Comparison of ENCODE assay signal across 8 cellular contexts in the genomic region with DNA sequence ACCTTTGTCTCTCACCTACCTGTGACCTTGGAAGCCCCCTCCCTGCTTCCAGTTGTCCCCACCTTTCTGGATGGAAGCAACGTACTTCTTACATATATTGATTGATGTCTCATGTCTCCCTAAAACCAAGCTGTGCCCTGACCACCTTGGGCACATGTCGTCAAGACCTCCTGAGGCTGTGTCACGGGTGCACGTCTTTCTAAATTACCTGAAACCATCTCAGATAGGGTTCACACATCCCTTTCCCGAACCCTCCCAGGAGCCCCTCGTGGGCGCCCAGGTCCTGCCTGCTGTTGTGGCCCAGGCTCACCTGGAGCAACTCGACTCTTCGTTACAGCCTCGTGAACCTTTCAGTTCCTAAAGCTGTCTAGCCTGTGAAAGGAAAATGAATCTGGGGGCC. TPM values are rescaled to one million over a fixed set of nuclear protein-coding genes. Genes with fewer than 3 reads are reported as not detected.
DNase-seq lines count a peak whose midpoint lies in the region; ATAC-seq, FAIRE-seq and TF ChIP-seq lines count a peak whose summit lies in the region.
"Not testable (repeated sequence)": the region's sequence is repeated elsewhere in the genome, so short reads cannot be mapped to it uniquely, and the experiment has no call there.

No MANE protein-coding gene starts in this region.

- H3K27me3 Mint-ChIP-seq in activated CD8-positive, alpha-beta T cell treated with anti-CD3 and anti-CD28 coated beads, Interleukin-2, amount 10 ng/mL, durations not matched to agents 7 days and 5 days (ENCODE audit: low read depth); brain; neural progenitor cell (ENCODE audit: insufficient read depth, low read depth); stimulated activated naive CD8-positive, alpha-beta T cell treated with anti-CD3 and anti-CD28 coated beads, Interleukin-15, amount 100 ng/mL, for 72 hours: not testable (repeated sequence)

- not testable (repeated sequence) for H3K9me3 Mint-ChIP-seq in activated CD8-positive, alpha-beta T cell treated with anti-CD3 and anti-CD28 coated beads, Interleukin-2, amount 10 ng/mL, durations not matched to agents 7 days and 5 days (ENCODE audit: insufficient read depth); brain; neural progenitor cell; stimulated activated naive CD8-positive, alpha-beta T cell treated with anti-CD3 and anti-CD28 coated beads, Interleukin-15, amount 100 ng/mL, for 72 hours

- peak; percentile 13 for FAIRE-seq in GM12891 (lab: Jason Lieb, UNC)

- not testable (repeated sequence) for H3K4me1 ChIP-seq in OCI-LY3 (ENCODE audit: low read length); right cardiac atrium (ENCODE audit: control insufficient read depth, insufficient read depth, low read length); neural progenitor cell

- H3K4me3 ChIP-seq in AG04450 (ENCODE audit: low read depth, low read length), result peak overlapping the region; percentile 22
- peak overlapping the region; percentile 56; the same call in 1 of the 2 replicates for H3K4me3 ChIP-seq in OCI-LY3 (ENCODE audit: low read length)
- H3K4me3 ChIP-seq in right cardiac atrium (ENCODE audit: low read length); neural progenitor cell: not testable (repeated sequence)

- not testable (repeated sequence) for H3K36me3 ChIP-seq in OCI-LY3 (replicated peaks; ENCODE audit: low read depth, low read length); neural progenitor cell

- peak overlapping the region; percentile 31 for H3K4me3 Mint-ChIP-seq in activated CD8-positive, alpha-beta T cell treated with anti-CD3 and anti-CD28 coated beads, Interleukin-2, amount 10 ng/mL, durations not matched to agents 7 days and 5 days
- peak overlapping the region; percentile 44 to 76 (median 58) for H3K4me3 Mint-ChIP-seq in brain
- peak overlapping the region; percentile 27 for H3K4me3 Mint-ChIP-seq in neural progenitor cell
- H3K4me3 Mint-ChIP-seq in stimulated activated naive CD8-positive, alpha-beta T cell treated with anti-CD3 and anti-CD28 coated beads, Interleukin-15, amount 100 ng/mL, for 72 hours, result peak overlapping the region; percentile 54 to 86

- CTCF ChIA-PET in AG04450 (lab: Charles Lee); activated CD8-positive, alpha-beta T cell treated with anti-CD3 and anti-CD28 coated beads, Interleukin-2, amount 10 ng/mL, durations not matched to agents 7 days and 5 days (lab: Charles Lee): not testable (repeated sequence)

- TF ChIP-seq CTCF in AG04450 (IDR thresholded peaks at IDR 0.05; ENCODE audit: low read depth, low read length); OCI-LY3 (IDR thresholded peaks at IDR 0.05; ENCODE audit: low read depth, low read length); brain (conservative IDR thresholded peaks at IDR 0.05); neural progenitor cell (IDR thresholded peaks at IDR 0.05): not testable (repeated sequence)

- DNase-seq in AG04450 (ENCODE audit: low read depth, low spot score); GM12891 (ENCODE audit: insufficient read length, low spot score); activated CD8-positive, alpha-beta T cell treated with anti-CD3 and anti-CD28 coated beads, Interleukin-2, amount 10 ng/mL, durations not matched to agents 7 days and 5 days; neural progenitor cell (ENCODE audit: low spot score); stimulated activated naive CD8-positive, alpha-beta T cell treated with anti-CD3 and anti-CD28 coated beads, Interleukin-15, amount 100 ng/mL, for 72 hours: not testable (repeated sequence)
- peak in 2 of 3 donors; percentile 36 to 53 for DNase-seq in right cardiac atrium

- H3K27me3 ChIP-seq in AG04450 (ENCODE audit: control insufficient read depth, insufficient read depth, low read length); OCI-LY3 (ENCODE audit: low read depth, low read length); right cardiac atrium (ENCODE audit: control insufficient read depth, insufficient read depth); neural progenitor cell: not testable (repeated sequence)

- not testable (repeated sequence) for H3K9me3 ChIP-seq in AG04450 (ENCODE audit: control insufficient read depth, insufficient read depth, low read length); OCI-LY3 (ENCODE audit: insufficient read depth, low read length); right cardiac atrium (ENCODE audit: control insufficient read depth, low read length); neural progenitor cell (ENCODE audit: low read depth)

- H3K4me2 ChIP-seq in OCI-LY3 (ENCODE audit: low read length), result peak overlapping the region; percentile 67
- not testable (repeated sequence) for H3K4me2 ChIP-seq in neural progenitor cell

- TF ChIP-seq POLR2A in GM12891 (IDR thresholded peaks at IDR 0.05; ENCODE audit: low read depth, low read length), result not testable (repeated sequence)

- H3K9ac ChIP-seq in OCI-LY3 (ENCODE audit: low read length); neural progenitor cell: not testable (repeated sequence)

- peaks cover 11% of the 10 kb centered on the region for H3K4me1 Mint-ChIP-seq in activated CD8-positive, alpha-beta T cell treated with anti-CD3 and anti-CD28 coated beads, Interleukin-2, amount 10 ng/mL, durations not matched to agents 7 days and 5 days (ENCODE audit: low read depth)
- H3K4me1 Mint-ChIP-seq in brain, result peaks cover 23% of the 10 kb centered on the region
- not testable (repeated sequence) for H3K4me1 Mint-ChIP-seq in neural progenitor cell
- peaks cover 26% of the 10 kb centered on the region for H3K4me1 Mint-ChIP-seq in stimulated activated naive CD8-positive, alpha-beta T cell treated with anti-CD3 and anti-CD28 coated beads, Interleukin-15, amount 100 ng/mL, for 72 hours

- H3K36me3 Mint-ChIP-seq in activated CD8-positive, alpha-beta T cell treated with anti-CD3 and anti-CD28 coated beads, Interleukin-2, amount 10 ng/mL, durations not matched to agents 7 days and 5 days (ENCODE audit: low read depth); neural progenitor cell: not testable (repeated sequence)
- H3K36me3 Mint-ChIP-seq in brain, result peaks cover 16% of the 10 kb centered on the region

- POLR2A ChIA-PET in AG04450 (lab: Yijun Ruan, JAX); activated CD8-positive, alpha-beta T cell treated with anti-CD3 and anti-CD28 coated beads, Interleukin-2, amount 10 ng/mL, durations not matched to agents 7 days and 5 days (lab: Charles Lee): not testable (repeated sequence)

- H4K20me1 ChIP-seq in OCI-LY3 (ENCODE audit: insufficient read depth, low read length); neural progenitor cell (ENCODE audit: low read depth): not testable (repeated sequence)

- not testable (repeated sequence) for H3F3A ChIP-seq in neural progenitor cell (ENCODE audit: low read depth)

- ATAC-seq in activated CD8-positive, alpha-beta T cell treated with anti-CD3 and anti-CD28 coated beads, Interleukin-2, amount 10 ng/mL, durations not matched to agents 7 days and 5 days; right cardiac atrium; stimulated activated naive CD8-positive, alpha-beta T cell treated with anti-CD3 and anti-CD28 coated beads, Interleukin-15, amount 100 ng/mL, for 72 hours: not testable (repeated sequence)

- not testable (repeated sequence) for H3K27ac ChIP-seq in AG04450 (ENCODE audit: low read depth, low read length); OCI-LY3 (ENCODE audit: low read length); right cardiac atrium (ENCODE audit: low read length); neural progenitor cell

- H2AFZ ChIP-seq in OCI-LY3 (ENCODE audit: low read depth, low read length); neural progenitor cell (replicated peaks): not testable (repeated sequence)

- 78% methylated on average over 10 of the region's 10 CpGs for WGBS in right cardiac atrium

- not testable (repeated sequence) for H3K27ac Mint-ChIP-seq in activated CD8-positive, alpha-beta T cell treated with anti-CD3 and anti-CD28 coated beads, Interleukin-2, amount 10 ng/mL, durations not matched to agents 7 days and 5 days; brain; neural progenitor cell; stimulated activated naive CD8-positive, alpha-beta T cell treated with anti-CD3 and anti-CD28 coated beads, Interleukin-15, amount 100 ng/mL, for 72 hours

- intact Hi-C loops in right cardiac atrium (cut with DNase I), result not testable (repeated sequence)

- H3K79me2 ChIP-seq in OCI-LY3 (ENCODE audit: low read length); neural progenitor cell (ENCODE audit: low read depth): not testable (repeated sequence)

RNA-seq across cellular contexts. Expression of gene RABL2A, which starts 1.2 kb away (rescaled TPM):
- polyA plus RNA-seq in AG04450 (2011; rRNA removed) (13.0 and 13.1 TPM in 2 replicates), brain (ENCODE audit: insufficient read depth, low read depth, low replicate concordance) (17.0 TPM), right cardiac atrium (8.5 TPM)
- 13.9 and 15.7 TPM in 2 replicates for polyA minus RNA-seq in AG04450 (2011; rRNA and poly(A)+ RNA removed)
- polyA plus RNA-seq in GM12891 (2012; ENCODE audit: low read depth, missing spikeins), result 14.1 TPM
- 10 to 100 TPM; 12.0 to 12.5 TPM for total RNA-seq in activated CD8-positive, alpha-beta T cell treated with anti-CD3 and anti-CD28 coated beads, Interleukin-2, amount 10 ng/mL, durations not matched to agents 7 days and 5 days
- total RNA-seq in right cardiac atrium (10 to 100 TPM in 3 of 4 donors, 1 to 10 TPM in 1; 8.6 to 11.8 (median 10.6) TPM), neural progenitor cell (ENCODE audit: low replicate concordance) (13.4 and 18.7 TPM in 2 replicates)
